Comparison of ENCODE assay signal across 6 cellular contexts in the genomic region with DNA sequence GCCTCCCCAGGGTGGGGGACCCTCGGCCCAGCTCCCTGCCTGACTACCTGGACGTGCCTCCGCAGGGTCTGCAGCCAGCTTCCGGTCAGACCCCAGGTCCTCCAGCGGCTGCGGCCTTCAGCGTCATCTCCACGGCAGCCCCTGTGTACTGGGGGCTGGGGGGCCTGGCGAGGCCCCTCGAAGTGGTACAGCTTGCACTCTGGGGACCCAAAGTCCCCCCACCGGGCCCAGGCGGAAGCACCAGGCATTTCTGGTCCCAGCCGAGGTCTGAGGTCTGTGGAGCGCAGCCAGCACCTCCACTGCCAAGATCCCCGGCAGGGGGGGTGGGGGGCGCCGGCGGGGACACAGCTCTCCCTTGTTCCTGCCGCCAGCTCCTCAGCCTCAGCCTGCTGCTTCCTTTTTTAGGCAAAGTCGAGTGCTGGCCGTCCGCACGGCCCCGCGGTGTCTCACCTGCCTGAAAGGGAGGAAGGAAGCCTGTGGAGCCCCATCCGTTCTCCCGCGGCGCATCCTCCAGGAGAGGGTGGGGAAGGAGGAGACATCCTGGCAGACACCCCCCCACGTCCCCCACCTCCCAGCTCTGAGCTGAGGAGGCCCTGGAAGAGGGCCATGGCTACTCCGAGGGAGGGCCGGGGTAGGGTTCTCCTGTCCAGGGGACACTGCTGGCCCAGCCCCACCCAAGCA. TPM values are rescaled to one million over a fixed set of nuclear protein-coding genes. Genes with fewer than 3 reads are reported as not detected.
DNase-seq lines count a peak whose midpoint lies in the region; ATAC-seq and TF ChIP-seq lines count a peak whose summit lies in the region.

No MANE protein-coding gene starts in this region.

- H3K4ac ChIP-seq in H9 (ENCODE audit: low read depth, low read length), result no peak overlapping the region

- no peaks in the 10 kb centered on the region for H3K36me3 Mint-ChIP-seq in H9 (ENCODE audit: insufficient read depth in 1 of 3, low read depth in 3 of 3)

- H3K27me3 Mint-ChIP-seq in H9 (ENCODE audit: low read depth), result no peaks in the 10 kb centered on the region

- H3K9me3 ChIP-seq in H9 (ENCODE audit: control insufficient read depth, low read depth, low read length) (no peaks in the 10 kb centered on the region), parathyroid adenoma (ENCODE audit: control insufficient read depth, low read length) (no peaks in the 10 kb centered on the region)

- H3K4me1 Mint-ChIP-seq in H9, result peaks cover 31 to 46% of the 10 kb centered on the region in 2 experiments

- H3T11ph ChIP-seq in H9 (ENCODE audit: low read length), result no peak overlapping the region

- H3K79me2 ChIP-seq in H9 (ENCODE audit: insufficient read depth, low read length) (peaks cover 2% of the 10 kb centered on the region; the same call in 1 of the 2 replicates), parathyroid adenoma (no peaks in the 10 kb centered on the region)

- H2BK120ac ChIP-seq in H9 (ENCODE audit: low read depth, low read length, poor library complexity, severe bottlenecking), result no peak overlapping the region

- H3K4me3 Mint-ChIP-seq in H9, result peak overlapping the region; percentile 64 to 81; a peak in 4 of 5 replicates

- peaks cover 10% of the 10 kb centered on the region for H3K23me2 ChIP-seq in H9 (ENCODE audit: insufficient read length, low read depth, low read length, poor library complexity, severe bottlenecking)

- H3K79me1 ChIP-seq in H9 (ENCODE audit: insufficient read depth, low read depth, low read length, poor library complexity, severe bottlenecking), result no peaks in the 10 kb centered on the region

- H3K4me1 ChIP-seq in H9 (ENCODE audit: insufficient read depth, low read length) (peaks cover 2% of the 10 kb centered on the region; the same call in 1 of the 2 replicates), parathyroid adenoma (no peaks in the 10 kb centered on the region)

- no peak overlapping the region for H2BK5ac ChIP-seq in H9 (ENCODE audit: insufficient read length, low read length)

- ATAC-seq in HG02884 (IDR thresholded peaks at IDR 0.05; ENCODE audit: unreplicated experiment), result no peak
- ATAC-seq in HG03571 (IDR thresholded peaks at IDR 0.05; ENCODE audit: unreplicated experiment), result no peak
- no peak for ATAC-seq in GM21360 (IDR thresholded peaks at IDR 0.05; ENCODE audit: unreplicated experiment)

- no peaks in the 10 kb centered on the region for H3K9me3 Mint-ChIP-seq in H9

- H3K4me2 ChIP-seq in H9 (ENCODE audit: insufficient read depth, insufficient read length, low read length), result peak overlapping the region; percentile 59
- H3K4me2 ChIP-seq in parathyroid adenoma (ENCODE audit: low read length), result no peak overlapping the region

- H3K4me3 ChIP-seq in parathyroid adenoma (ENCODE audit: low read depth, low read length), result no peak overlapping the region

- H3K18ac ChIP-seq in H9 (ENCODE audit: insufficient read length, low read depth, low read length), result peak overlapping the region; percentile 22

- no peaks in the 10 kb centered on the region for H3K36me3 ChIP-seq in parathyroid adenoma (ENCODE audit: control insufficient read depth, insufficient read depth, low read length)

- no peak overlapping the region for H2AFZ ChIP-seq in H9 (ENCODE audit: low read length)
- H2AFZ ChIP-seq in parathyroid adenoma, result no peak overlapping the region

- H3K27me3 ChIP-seq in H9 (ENCODE audit: insufficient read depth, low read length) (no peaks in the 10 kb centered on the region), parathyroid adenoma (ENCODE audit: control insufficient read depth, insufficient read depth, low read length) (no peaks in the 10 kb centered on the region)

- H3K27ac Mint-ChIP-seq in H9, result peak overlapping the region in 1 of 3 experiments; percentile 57; a peak in 1 of 7 replicates

- DNase-seq in H9 (peak; percentile 76), dermis blood vessel endothelial cell (peak; percentile 31)

- H2BK15ac ChIP-seq in H9 (ENCODE audit: low read depth, low read length), result no peak overlapping the region

- H3K14ac ChIP-seq in H9 (ENCODE audit: insufficient read depth, low read length), result peak overlapping the region; percentile 39; the same call in 1 of the 2 replicates

- no peak overlapping the region for H4K5ac ChIP-seq in H9 (ENCODE audit: insufficient read length, low read depth, low read length)

- no peak overlapping the region for H3K56ac ChIP-seq in H9 (ENCODE audit: insufficient read length, low read depth, low read length)

- TF ChIP-seq CTCF in H9 (conservative IDR thresholded peaks at IDR 0.05) (no peak), parathyroid adenoma (IDR thresholded peaks at IDR 0.05) (no peak)

- H3K9ac ChIP-seq in H9 (ENCODE audit: extremely low read depth, insufficient read length, low read length), result no peak overlapping the region
- H3K9ac ChIP-seq in parathyroid adenoma, result no peak overlapping the region

- no CpG with 5 or more reads among the region's 32 CpGs for WGBS in H9 (ENCODE audit: extremely low coverage, insufficient read length, low lambda C conversion rate)

- H2BK20ac ChIP-seq in H9 (ENCODE audit: low read depth, low read length, poor library complexity, severe bottlenecking), result no peak overlapping the region

- no peak overlapping the region for H2BK12ac ChIP-seq in H9 (ENCODE audit: insufficient read length, low read depth, low read length)

- no peaks in the 10 kb centered on the region for H4K20me1 ChIP-seq in H9 (ENCODE audit: control insufficient read depth, insufficient read depth, insufficient read length)

- H4K8ac ChIP-seq in H9 (replicated peaks; ENCODE audit: insufficient read length, low read depth, low read length), result no peak overlapping the region

- no peak overlapping the region for H3K23ac ChIP-seq in H9 (ENCODE audit: insufficient read length, low read depth, low read length)

- H2AK5ac ChIP-seq in H9 (ENCODE audit: insufficient read length, low read length), result no peak overlapping the region

- H3K27ac ChIP-seq in H9 (ENCODE audit: insufficient read length, low read depth, low read length), result no peak overlapping the region
- peak overlapping the region; percentile 67 for H3K27ac ChIP-seq in parathyroid adenoma

- no peak overlapping the region for H4K91ac ChIP-seq in H9 (ENCODE audit: insufficient read length, low read depth, low read length)

RNA-seq across cellular contexts. Expression of a gene that starts 1.2 kb away (rescaled TPM):
- total RNA-seq in H9 (2021) (55.6 and 57.1 TPM in 2 replicates), dermis blood vessel endothelial cell (12.7 and 45.3 TPM in 2 replicates)

RNA-seq across cellular contexts. Expression of a gene that starts 13.2 kb away (rescaled TPM):
- total RNA-seq in H9 (2021) (3.1 and 3.2 TPM in 2 replicates), dermis blood vessel endothelial cell (0.28 and 0.51 TPM in 2 replicates)

RNA-seq across cellular contexts. Expression of a gene that starts 15.2 kb away (rescaled TPM):
- total RNA-seq in H9 (2021) (7.5 and 7.7 TPM in 2 replicates), dermis blood vessel endothelial cell (0.17 and 1.5 TPM in 2 replicates)

RNA-seq across cellular contexts. Expression of a gene that starts 27.2 kb away (rescaled TPM):
- total RNA-seq in H9 (2021) (156 and 162 TPM in 2 replicates), dermis blood vessel endothelial cell (98.2 and 102 TPM in 2 replicates)

RNA-seq across cellular contexts. Expression of a gene that starts 35.1 kb away (rescaled TPM):
- total RNA-seq in H9 (2021), result 160 and 173 TPM in 2 replicates
- 71.1 and 183 TPM in 2 replicates for total RNA-seq in dermis blood vessel endothelial cell
